ENCODE assay signal across 24 cellular contexts in the genomic region with DNA sequence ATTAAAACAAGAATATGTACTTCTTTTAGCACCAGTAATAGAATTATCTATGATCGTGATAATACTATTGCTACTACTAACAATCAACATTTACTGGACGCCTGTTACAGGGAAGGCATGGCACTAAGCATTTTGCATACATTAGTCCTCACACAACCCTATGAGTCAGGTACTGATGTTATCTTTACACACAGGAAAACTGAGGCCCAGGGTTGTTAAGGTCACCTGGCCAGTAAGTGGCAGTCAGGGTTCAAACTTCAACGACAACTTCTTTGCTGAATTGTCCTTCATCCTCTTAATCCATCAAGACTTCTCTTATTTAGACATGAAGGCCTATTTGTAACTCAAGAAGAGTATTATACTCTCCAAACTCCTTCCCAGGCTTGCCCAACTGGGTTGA. TPM values are rescaled to one million over a fixed set of nuclear protein-coding genes. Genes with fewer than 3 reads are reported as not detected.
A peak's percentile ranks its signal among the peaks of the same experiment; 100 is the strongest.
DNase-seq lines count a peak whose midpoint lies in the region; TF ChIP-seq lines count a peak whose summit lies in the region.
"Had no signal": no experiment of that assay in that cellular context is flagged by ENCODE, and none has a peak within 500 bp of the region (broad histone marks: within the 10 kb centered on the region; RNA-seq: fewer than 3 reads in every experiment).

No MANE protein-coding gene starts in this region.

- intact Hi-C loops in colonic mucosa (cut with DNase I) = no loop called here

- H3K9ac ChIP-seq in colonic mucosa (ENCODE audit: low read depth in 2 of 2, low read length in 2 of 2) (no peak overlapping the region), mucosa of rectum (ENCODE audit: low read depth in 1 of 2, low read length in 2 of 2) (peak overlapping the region in 1 of 2 donors; percentile 9)
- H3K9ac ChIP-seq: SK-N-SH had no signal

- no peaks in the 10 kb centered on the region for H3K27me3 ChIP-seq in colonic mucosa
- H3K27me3 ChIP-seq in mucosa of rectum (ENCODE audit: control insufficient read depth in 2 of 2, insufficient read depth in 2 of 2, low read length in 2 of 2) = no peaks in the 10 kb centered on the region
- H3K27me3 ChIP-seq in brain microvascular endothelial cell (replicated peaks) = no peaks in the 10 kb centered on the region

- H3K27ac ChIP-seq in C4-2B (peak overlapping the region; percentile 57; the same call in 1 of the 2 replicates), colonic mucosa (peak overlapping the region; percentile 84), mucosa of rectum (ENCODE audit: low read depth in 2 of 2, low read length in 2 of 2) (peak overlapping the region; percentile 95 to 98), brain microvascular endothelial cell (no peak overlapping the region)
- H3K27ac ChIP-seq: HL-60, PC-9, RWPE1 had no signal

- CTCF ChIA-PET in GM10248 (lab: Yijun Ruan, JAX) = interaction anchor here (1.0 to 1.7 kb wide), 3 partner anchors 16 to 140 kb away, joined by 3 to 6 read pairs (median 5); no protein-coding TSS in a partner anchor

- TF ChIP-seq CTCF in C4-2B (conservative IDR thresholded peaks at IDR 0.05) (no peak), colonic mucosa (IDR thresholded peaks at IDR 0.05) (no peak), GM10248 (IDR thresholded peaks at IDR 0.05; ENCODE audit: control extremely low read depth, extremely low read depth, low read depth, missing control alignments) (no peak), brain microvascular endothelial cell (IDR thresholded peaks at IDR 0.05; ENCODE audit: low read depth, low read length, missing control alignments) (no peak)

- in situ Hi-C loops in brain microvascular endothelial cell (cut with HindIII; ENCODE audit: low pct_ligation_motif_present, low sequenced_read_pairs) = no loop called here

- H3K4me1 ChIP-seq in colonic mucosa (peaks cover 3% of the 10 kb centered on the region), mucosa of rectum (ENCODE audit: control insufficient read depth in 2 of 2, insufficient read depth in 2 of 2, low read length in 2 of 2) (peaks cover 26 to 65% of the 10 kb centered on the region in 2 donors)

- H3K9me3 ChIP-seq in colonic mucosa (no peaks in the 10 kb centered on the region), mucosa of rectum (ENCODE audit: control insufficient read depth in 2 of 2, low read length in 2 of 2) (no peaks in the 10 kb centered on the region)
- H3K9me3 ChIP-seq: SK-N-SH had no signal

- DNase-seq in ELR (ENCODE audit: low read depth) (peak; percentile 26), colonic mucosa (no peak), GM10248 (ENCODE audit: extremely low spot score) (no peak), brain microvascular endothelial cell (no peak), SHP77 (lab: John Stamatoyannopoulos, UW) (no peak)
- DNase-seq: CD4-positive, alpha-beta T cell; GDM1; H7; HFFc6; KG1; NCI-H1436 treated with DMSO at 0.1 percent for 48 hours; NCI-H1930; NCI-H2227 treated with DMSO at 0.1 percent for 48 hours; NCI-H510A treated with DMSO at 0.1 percent for 48 hours; PC-9; SIG-M5; SK-N-SH had no signal

- POLR2A ChIA-PET in GM10248 (lab: Yijun Ruan, JAX) = interaction anchor here (0.7 kb wide), 1 partner anchor 10 kb away, joined by 3 read pairs; no protein-coding TSS in a partner anchor

- H3K36me3 ChIP-seq in colonic mucosa (no peaks in the 10 kb centered on the region), mucosa of rectum (ENCODE audit: control insufficient read depth in 2 of 2, insufficient read depth in 2 of 2, low read length in 2 of 2) (no peaks in the 10 kb centered on the region), brain microvascular endothelial cell (replicated peaks) (no peaks in the 10 kb centered on the region)

- H3K4me3 ChIP-seq in colonic mucosa = no peak overlapping the region
- no peak overlapping the region for H3K4me3 ChIP-seq in mucosa of rectum (ENCODE audit: low read length in 2 of 2)
- no peak overlapping the region for H3K4me3 ChIP-seq in brain microvascular endothelial cell (ENCODE audit: low read depth, low read length)
- H3K4me3 ChIP-seq: PC-9 had no signal

RNA-seq across cellular contexts. Expression of a gene that starts 41.9 kb away (rescaled TPM):
- 100 to 1,000 TPM; 208 to 218 TPM for total RNA-seq in colonic mucosa

RNA-seq across cellular contexts. Expression of a gene that starts 48.8 kb away (rescaled TPM):
- not detected for total RNA-seq in colonic mucosa
- total RNA-seq: A673; CD4-positive, alpha-beta T cell; Daoy; H7; HFFc6; HT-29; PC-9 had no signal
